ENCODE assay signal across 8 cellular contexts in genomic region chr17:1455748-1456599, GRCh38. TPM values are rescaled to one million over a fixed set of nuclear protein-coding genes. Genes with fewer than 3 reads are reported as not detected.
DNase-seq lines count a peak whose midpoint lies in the region; ATAC-seq, FAIRE-seq and TF ChIP-seq lines count a peak whose summit lies in the region.

CRK (minus strand) TSS chr17:1456232; CDS start chr17:1456117, 115 bp downstream.

- H3K27me3 ChIP-seq in ascending aorta (no peaks in the 10 kb centered on the region), right cardiac atrium (ENCODE audit: control insufficient read depth, insufficient read depth) (no peaks in the 10 kb centered on the region)

- peaks cover 14% of the 10 kb centered on the region for H3K27me3 Mint-ChIP-seq in T-helper 2 cell treated with Interferon-gamma antibody and Interleukin-4, amounts not matched to agents 5 μg/mL and 100 μg/mL, for 36 hours (ENCODE audit: low read depth)

- under 1% methylated on average over 97 of the region's 97 CpGs for WGBS in right cardiac atrium

- FAIRE-seq in urothelium cell line (lab: Jason Lieb, UNC) = no peak

- H3K9me3 ChIP-seq in ascending aorta (no peaks in the 10 kb centered on the region), right cardiac atrium (ENCODE audit: control insufficient read depth, low read length) (no peaks in the 10 kb centered on the region)

- H3K36me3 Mint-ChIP-seq in T-helper 2 cell treated with Interferon-gamma antibody and Interleukin-4, amounts not matched to agents 5 μg/mL and 100 μg/mL, for 36 hours (ENCODE audit: low read depth) = peaks cover 14% of the 10 kb centered on the region

- H3K4me3 ChIP-seq in ascending aorta = peak within 1 kb of the TSS; percentile 75 to 99
- peak within 1 kb of the TSS; percentile 75 for H3K4me3 ChIP-seq in right cardiac atrium (ENCODE audit: low read length)

- TF ChIP-seq CTCF in ascending aorta (IDR thresholded peaks at IDR 0.05) = no peak

- H3K9me3 Mint-ChIP-seq in T-helper 2 cell treated with Interferon-gamma antibody and Interleukin-4, amounts not matched to agents 5 μg/mL and 100 μg/mL, for 36 hours = no peaks in the 10 kb centered on the region

- intact Hi-C loops in ascending aorta (cut with DNase I) (loop anchor here (1.0 to 2.0 kb wide), 7 partner anchors 31 to 193 kb away; partner anchors contain the start of genes INPP5K, RILP and YWHAE), right cardiac atrium (cut with DNase I) (loop anchor here in 2 of 4 donors (2.0 to 10.0 kb wide), 2 partner anchors 61 to 91 kb away; partner anchors contain the start of gene INPP5K (in 1 of the 2))

- peaks cover 16 to 39% of the 10 kb centered on the region in 2 donors for H3K4me1 ChIP-seq in ascending aorta
- H3K4me1 ChIP-seq in right cardiac atrium (ENCODE audit: control insufficient read depth, insufficient read depth, low read length) = peaks cover 8% of the 10 kb centered on the region

- H3K36me3 ChIP-seq in ascending aorta = no peaks in the 10 kb centered on the region

- H3K4me3 Mint-ChIP-seq in T-helper 2 cell treated with Interferon-gamma antibody and Interleukin-4, amounts not matched to agents 5 μg/mL and 100 μg/mL, for 36 hours = peak within 1 kb of the TSS; percentile 92

- H3K27ac ChIP-seq in ascending aorta (peak within 1 kb of the TSS; percentile 88 to 99), right cardiac atrium (ENCODE audit: low read length) (peak within 1 kb of the TSS; percentile 94)

- H3K27ac Mint-ChIP-seq in T-helper 2 cell treated with Interferon-gamma antibody and Interleukin-4, amounts not matched to agents 5 μg/mL and 100 μg/mL, for 36 hours = peak within 1 kb of the TSS; percentile 87

- DNase-seq in NCI-H187 treated with DMSO at 0.1 percent for 48 hours (lab: John Stamatoyannopoulos, UW) (peak; percentile 34), ascending aorta (ENCODE audit: low spot score in 2 of 2) (peak; percentile 77 to 98), right cardiac atrium (peak; percentile 97 to 99 (median 99)), pulmonary artery endothelial cell (ENCODE audit: low read depth, low spot score) (peak; percentile 73), urothelium cell line (ENCODE audit: low spot score) (peak; percentile 97)
- peak; percentile 98 for DNase-seq in T-helper 2 cell treated with Interferon-gamma antibody and Interleukin-4, amounts not matched to agents 5 μg/mL and 100 μg/mL, for 36 hours (ENCODE audit: low spot score)

- ATAC-seq in GM18502 (IDR thresholded peaks at IDR 0.05; ENCODE audit: poor library complexity, unreplicated experiment) (peak; percentile 81), HG02938 (IDR thresholded peaks at IDR 0.05; ENCODE audit: unreplicated experiment) (peak; percentile 68), right cardiac atrium (peak; percentile 91 to 96)

- peaks cover 25% of the 10 kb centered on the region for H3K4me1 Mint-ChIP-seq in T-helper 2 cell treated with Interferon-gamma antibody and Interleukin-4, amounts not matched to agents 5 μg/mL and 100 μg/mL, for 36 hours (ENCODE audit: low read depth)

RNA-seq across cellular contexts. Expression of gene CRK, which starts in this region (rescaled TPM):
- total RNA-seq in ascending aorta (83.4 TPM), right cardiac atrium (10 to 100 TPM; 33.9 to 44.8 (median 38.9) TPM), pulmonary artery endothelial cell (158 and 171 TPM in 2 replicates)
- polyA plus RNA-seq in right cardiac atrium = 21.3 TPM

Comparison
In these comparisons a context has a peak if more than half of its experiments do, and no peak if none do; other contexts are left out.
1. Peak in every context shown above with its lines: DNase-seq, ATAC-seq, H3K4me3 ChIP-seq and H3K27ac ChIP-seq.
2. DNase-seq: peak in every context shown above with its lines; median percentile 99 in right cardiac atrium; 98 in T-helper 2 cell treated with Interferon-gamma antibody and Interleukin-4, amounts not matched to agents 5 μg/mL and 100 μg/mL, for 36 hours; 97 in urothelium cell line; 88 in ascending aorta; 73 in pulmonary artery endothelial cell; 34 in NCI-H187 treated with DMSO at 0.1 percent for 48 hours.